14 cellular contexts compared by ENCODE assay signal in genomic region chr12:32542550-32543229, GRCh38.
A peak's percentile ranks its signal among the peaks of the same experiment; 100 is the strongest.
DNase-seq lines count a peak whose midpoint lies in the region; ATAC-seq and TF ChIP-seq lines count a peak whose summit lies in the region.
"Had no signal": no experiment of that assay in that cellular context is flagged by ENCODE, and none has a peak within 500 bp of the region (broad histone marks: within the 10 kb centered on the region; RNA-seq: fewer than 3 reads in every experiment).

No MANE protein-coding gene starts in this region.

- no peak overlapping the region for H3K4me2 ChIP-seq in OCI-LY3 (ENCODE audit: low read length)

- H3K36me3 Mint-ChIP-seq in endodermal cell (ENCODE audit: low read depth) (peaks cover 8% of the 10 kb centered on the region), naive B cell (no peaks in the 10 kb centered on the region)

- DNase-seq in endodermal cell, result peak; percentile 29
- DNase-seq in naive B cell, result no peak
- no peak for DNase-seq in tibial artery
- no peak for DNase-seq in NCI-H1105 (lab: John Stamatoyannopoulos, UW)
- DNase-seq: activated CD8-positive, alpha-beta memory T cell treated with anti-CD3 and anti-CD28 coated beads for 24 hours; activated effector memory CD4-positive, alpha-beta T cell treated with Interleukin-2 at 50 U/mL for 16 hours; CD4-positive, alpha-beta T cell; HCEC 1CT; lower lobe of right lung; NCI-H1694 treated with DMSO at 0.1 percent for 48 hours; NCI-H69 had no signal

- no peaks in the 10 kb centered on the region for H3K79me2 ChIP-seq in OCI-LY3 (ENCODE audit: low read length)

- H3K9ac ChIP-seq in OCI-LY3 (ENCODE audit: low read length), result no peak overlapping the region
- no peak overlapping the region for H3K9ac ChIP-seq in endodermal cell (ENCODE audit: extremely low read depth, low read length, poor library complexity, severe bottlenecking)

- H3K27me3 ChIP-seq in OCI-LY3 (ENCODE audit: low read depth, low read length) (no peaks in the 10 kb centered on the region), endodermal cell (ENCODE audit: control insufficient read depth, insufficient read depth, low read length, poor library complexity, severe bottlenecking) (no peaks in the 10 kb centered on the region), tibial artery (no peaks in the 10 kb centered on the region)

- H3K36me3 ChIP-seq in OCI-LY3 (replicated peaks; ENCODE audit: low read depth, low read length), result no peaks in the 10 kb centered on the region
- no peaks in the 10 kb centered on the region for H3K36me3 ChIP-seq in endodermal cell (ENCODE audit: control insufficient read depth, insufficient read depth, low read length)
- H3K36me3 ChIP-seq in tibial artery, result no peaks in the 10 kb centered on the region
- H3K36me3 ChIP-seq: lower lobe of right lung had no signal

- no peak overlapping the region for H3K27ac ChIP-seq in OCI-LY3 (ENCODE audit: low read length)
- H3K27ac ChIP-seq in endodermal cell (ENCODE audit: low read depth, low read length), result no peak overlapping the region
- peak overlapping the region; percentile 31 to 55 for H3K27ac ChIP-seq in tibial artery

- H3K27ac Mint-ChIP-seq in endodermal cell (peak overlapping the region; percentile 15), naive B cell (peak overlapping the region in 4 of 6 donors; percentile 12 to 61 (median 56))
- H3K27ac Mint-ChIP-seq: CD4-positive, alpha-beta T cell had no signal

- WGBS in endodermal cell (ENCODE audit: insufficient coverage in 1 of 2, insufficient read length in 1 of 2), 2 experiments, result 98 to 100% methylated on average over 4 to 6 of the region's 6 CpGs

- H3K4me3 Mint-ChIP-seq in endodermal cell, result no peak overlapping the region
- no peak overlapping the region for H3K4me3 Mint-ChIP-seq in naive B cell
- H3K4me3 Mint-ChIP-seq: CD4-positive, alpha-beta T cell had no signal

- H3K9me3 Mint-ChIP-seq in endodermal cell (no peaks in the 10 kb centered on the region), naive B cell (no peaks in the 10 kb centered on the region)
- H3K9me3 Mint-ChIP-seq: CD4-positive, alpha-beta T cell had no signal

- no peak for ATAC-seq in naive B cell (ENCODE audit: low read depth in 2 of 2)
- ATAC-seq in GM21423 (IDR thresholded peaks at IDR 0.05; ENCODE audit: unreplicated experiment), result no peak
- ATAC-seq in HG02938 (IDR thresholded peaks at IDR 0.05; ENCODE audit: unreplicated experiment), result no peak

- H2AFZ ChIP-seq in OCI-LY3 (ENCODE audit: low read depth, low read length), result no peak overlapping the region

- H3K4me1 Mint-ChIP-seq in endodermal cell (peaks cover 14% of the 10 kb centered on the region), naive B cell (peaks cover 0 to 15% (median 7%) of the 10 kb centered on the region in 3 donors)

- H4K20me1 ChIP-seq in OCI-LY3 (ENCODE audit: insufficient read depth, low read length), result no peaks in the 10 kb centered on the region

- intact Hi-C loops in tibial artery (cut with DNase I; ENCODE audit: low total_unique reads), result no loop called here

- H3K27me3 Mint-ChIP-seq in endodermal cell (ENCODE audit: insufficient read depth) (no peaks in the 10 kb centered on the region), naive B cell (no peaks in the 10 kb centered on the region)

- H3K4me1 ChIP-seq in OCI-LY3 (ENCODE audit: low read length) (no peaks in the 10 kb centered on the region), endodermal cell (ENCODE audit: control insufficient read depth, insufficient read depth, low read length) (no peaks in the 10 kb centered on the region), tibial artery (peaks cover 0 to 99% (median 48%) of the 10 kb centered on the region in 4 donors)

- H3K9me3 ChIP-seq in OCI-LY3 (ENCODE audit: insufficient read depth, low read length) (no peaks in the 10 kb centered on the region), endodermal cell (ENCODE audit: control insufficient read depth, low read length) (no peaks in the 10 kb centered on the region), tibial artery (no peaks in the 10 kb centered on the region)
- H3K9me3 ChIP-seq: lower lobe of right lung had no signal

- peak; percentile 18; the same call in 1 of the 2 replicates for TF ChIP-seq CTCF in OCI-LY3 (IDR thresholded peaks at IDR 0.05; ENCODE audit: low read depth, low read length)
- TF ChIP-seq CTCF in endodermal cell (conservative IDR thresholded peaks at IDR 0.05), result no peak
- no peak for TF ChIP-seq CTCF in tibial artery (IDR thresholded peaks at IDR 0.05)

- H3K4me3 ChIP-seq in OCI-LY3 (ENCODE audit: low read length) (no peak overlapping the region), endodermal cell (ENCODE audit: low read length) (no peak overlapping the region), tibial artery (no peak overlapping the region)
- H3K4me3 ChIP-seq: lower lobe of right lung had no signal

Comparison
In these comparisons a context has a peak if more than half of its experiments do, and no peak if none do; other contexts are left out.
1. H3K27ac ChIP-seq: peak in tibial artery (2 of 2); none in OCI-LY3 (single experiment) and endodermal cell (single experiment).